8 cellular contexts compared by ENCODE assay signal in genomic region chr7:39622609-39623311, GRCh38. TPM values are rescaled to one million over a fixed set of nuclear protein-coding genes. Genes with fewer than 3 reads are reported as not detected.
A peak's percentile ranks its signal among the peaks of the same experiment; 100 is the strongest.
DNase-seq lines count a peak whose midpoint lies in the region; ATAC-seq and TF ChIP-seq lines count a peak whose summit lies in the region.

No MANE protein-coding gene starts in this region.

- peak overlapping the region; percentile 81 to 99 for H3K18ac ChIP-seq in mesenchymal stem cell (ENCODE audit: low read depth in 1 of 2, low read length in 2 of 2)

- peak overlapping the region; percentile 99 for H2AK5ac ChIP-seq in mesenchymal stem cell (ENCODE audit: low read length, severe bottlenecking)

- peak overlapping the region; percentile 91 for H3K9ac ChIP-seq in Karpas-422 (ENCODE audit: low read length)
- peak overlapping the region; percentile 99 for H3K9ac ChIP-seq in mesenchymal stem cell (ENCODE audit: low read length)

- H3K4me2 ChIP-seq in Karpas-422 (ENCODE audit: low read depth, low read length, poor library complexity, severe bottlenecking) (peak overlapping the region; percentile 92), mesenchymal stem cell (ENCODE audit: low read length, poor library complexity, severe bottlenecking) (peak overlapping the region; percentile 79)

- peaks cover 10% of the 10 kb centered on the region; the same call in 1 of the 2 replicates for H4K20me1 ChIP-seq in Karpas-422 (ENCODE audit: insufficient read depth, low read depth, low read length)

- H3K36me3 Mint-ChIP-seq in central memory CD8-positive, alpha-beta T cell (ENCODE audit: insufficient read depth), result peaks cover 5% of the 10 kb centered on the region

- H3K4me1 ChIP-seq in Karpas-422 (ENCODE audit: low read length) (peaks cover 54% of the 10 kb centered on the region), mesenchymal stem cell (ENCODE audit: control insufficient read depth, insufficient read depth, low read depth, low read length) (peaks cover 5% of the 10 kb centered on the region), aorta (ENCODE audit: control insufficient read depth in 1 of 2, insufficient read depth in 2 of 2, low read length in 2 of 2) (peaks cover 0 to 1% of the 10 kb centered on the region in 2 donors)

- H3K79me2 ChIP-seq in Karpas-422 (ENCODE audit: low read length), result peaks cover 51% of the 10 kb centered on the region

- intact Hi-C loops in aorta (cut with DNase I), result loop anchor here in 1 of 2 donors (5.0 kb wide), 2 partner anchors 40 to 110 kb away; no protein-coding TSS in a partner anchor

- DNase-seq in AG09309 (ENCODE audit: low read depth) (no peak), Karpas-422 (no peak), mesenchymal stem cell (no peak), aorta (no peak), DMS153 (lab: John Stamatoyannopoulos, UW) (no peak), occipital lobe (lab: John Stamatoyannopoulos, UW) (no peak)
- no peak for DNase-seq in central memory CD8-positive, alpha-beta T cell (ENCODE audit: low spot score in 2 of 2)

- H4K91ac ChIP-seq in mesenchymal stem cell (ENCODE audit: low read length), result peak overlapping the region; percentile 98

- H3K27me3 Mint-ChIP-seq in central memory CD8-positive, alpha-beta T cell, result no peaks in the 10 kb centered on the region

- no peaks in the 10 kb centered on the region; the same call in 1 of the 2 replicates for H3K36me3 ChIP-seq in Karpas-422 (ENCODE audit: insufficient read depth, low read length)
- H3K36me3 ChIP-seq in mesenchymal stem cell (ENCODE audit: control insufficient read depth in 1 of 2, insufficient read depth in 2 of 2, low read depth in 1 of 2, low read length in 2 of 2), result peaks cover 0 to 3% of the 10 kb centered on the region in 2 experiments
- H3K36me3 ChIP-seq in aorta (ENCODE audit: control insufficient read depth in 1 of 2, insufficient read depth in 2 of 2, low read length in 1 of 2), result no peaks in the 10 kb centered on the region

- H3K9me3 ChIP-seq in Karpas-422 (ENCODE audit: low read length), result no peaks in the 10 kb centered on the region
- no peaks in the 10 kb centered on the region for H3K9me3 ChIP-seq in mesenchymal stem cell (ENCODE audit: control insufficient read depth, low read length)
- H3K9me3 ChIP-seq in aorta (ENCODE audit: control insufficient read depth, low read length), result no peaks in the 10 kb centered on the region

- peak overlapping the region; percentile 99 for H4K8ac ChIP-seq in mesenchymal stem cell (ENCODE audit: low read length)

- peaks cover 2% of the 10 kb centered on the region for H3K79me1 ChIP-seq in mesenchymal stem cell (replicated peaks; ENCODE audit: low read length, poor library complexity, severe bottlenecking)

- peak overlapping the region in 1 of 2 experiments; percentile 87 for H3K14ac ChIP-seq in mesenchymal stem cell (ENCODE audit: low read length in 2 of 2)

- H3K9me2 ChIP-seq in Karpas-422 (replicated peaks; ENCODE audit: insufficient read depth, low read length), result no peaks in the 10 kb centered on the region

- H3K27ac ChIP-seq in Karpas-422 (ENCODE audit: low read length), result peak overlapping the region; percentile 61
- H3K27ac ChIP-seq in mesenchymal stem cell (ENCODE audit: low read length, poor library complexity, severe bottlenecking), result peak overlapping the region; percentile 97
- peak overlapping the region; percentile 34 to 61 for H3K27ac ChIP-seq in aorta (ENCODE audit: low read depth in 1 of 2, low read length in 2 of 2)

- WGBS in mesenchymal stem cell, result 7% methylated on average over 30 of the region's 32 CpGs
- WGBS in aorta, 2 donors, result 9 to 12% methylated on average over 31 to 32 of the region's 32 CpGs

- peak overlapping the region in 1 of 2 experiments; percentile 7 for H2BK12ac ChIP-seq in mesenchymal stem cell (ENCODE audit: low read length in 2 of 2)

- peak overlapping the region; percentile 52 for H3K4me3 ChIP-seq in AG09309 (ENCODE audit: control insufficient read depth, low read depth, low read length)
- peak overlapping the region; percentile 91 for H3K4me3 ChIP-seq in Karpas-422 (ENCODE audit: low read length)
- peak overlapping the region; percentile 96 to 97 for H3K4me3 ChIP-seq in mesenchymal stem cell (ENCODE audit: insufficient read depth in 1 of 2, low read depth in 1 of 2, low read length in 2 of 2)
- peak overlapping the region; percentile 72 to 93 for H3K4me3 ChIP-seq in aorta (ENCODE audit: low read length in 2 of 2)

- peaks cover 42% of the 10 kb centered on the region for H3K4me1 Mint-ChIP-seq in central memory CD8-positive, alpha-beta T cell

- peak overlapping the region; percentile 93 for H2BK15ac ChIP-seq in mesenchymal stem cell (ENCODE audit: low read depth, poor library complexity, severe bottlenecking)

- peak overlapping the region; percentile 2 to 93 for H3K23ac ChIP-seq in mesenchymal stem cell (ENCODE audit: low read length in 2 of 2)

- no peaks in the 10 kb centered on the region for H3K9me3 Mint-ChIP-seq in central memory CD8-positive, alpha-beta T cell

- peak overlapping the region; percentile 93 for H2BK120ac ChIP-seq in mesenchymal stem cell (ENCODE audit: low read depth, low read length)

- peak overlapping the region; percentile 61; the same call in 1 of the 2 replicates for H2AFZ ChIP-seq in Karpas-422 (ENCODE audit: low read length)
- H2AFZ ChIP-seq in mesenchymal stem cell (ENCODE audit: low read depth, low read length), result peak overlapping the region; percentile 77

- peak overlapping the region; percentile 96 to 100 for H3K4ac ChIP-seq in mesenchymal stem cell (ENCODE audit: low read depth in 1 of 2, low read length in 2 of 2)

- peak; percentile 10 for ATAC-seq in GM21360 (IDR thresholded peaks at IDR 0.05; ENCODE audit: unreplicated experiment)
- no peak for ATAC-seq in central memory CD8-positive, alpha-beta T cell (replicated peaks; ENCODE audit: extremely low read depth, poor library complexity, severe bottlenecking)
- no peak for ATAC-seq in aorta (ENCODE audit: low FRiP score)

- H3K27me3 ChIP-seq in Karpas-422 (ENCODE audit: low read length) (no peaks in the 10 kb centered on the region), mesenchymal stem cell (ENCODE audit: control insufficient read depth in 1 of 2, insufficient read depth in 1 of 2, low read length in 2 of 2) (no peaks in the 10 kb centered on the region), aorta (ENCODE audit: control insufficient read depth in 1 of 2, insufficient read depth in 2 of 2, low read length in 1 of 2) (no peaks in the 10 kb centered on the region)

- H3K4me3 Mint-ChIP-seq in central memory CD8-positive, alpha-beta T cell, result peak overlapping the region; percentile 98

- TF ChIP-seq CTCF in AG09309 (IDR thresholded peaks at IDR 0.05; ENCODE audit: control insufficient read depth, insufficient read depth, low read depth, low read length, missing control alignments), result no peak

- H3K27ac Mint-ChIP-seq in central memory CD8-positive, alpha-beta T cell (ENCODE audit: low read depth), result peak overlapping the region; percentile 96

- peak overlapping the region; percentile 94 for H2BK5ac ChIP-seq in mesenchymal stem cell (ENCODE audit: low read depth, low read length, poor library complexity, severe bottlenecking)

RNA-seq across cellular contexts. Expression of gene RALA, which starts 0.6 kb away (rescaled TPM):
- total RNA-seq in Karpas-422 (2014; rRNA removed; shearing (Covaris generic); ENCODE audit: low replicate concordance), result 13.8 and 14.1 TPM in 2 replicates
- polyA plus RNA-seq in mesenchymal stem cell (2013, experiment 1 of 2), result 51.2 TPM
- polyA plus RNA-seq in mesenchymal stem cell (2013, experiment 2 of 2), result 54.6 TPM
- 10 to 100 TPM; 16.4 to 22.1 TPM for total RNA-seq in aorta
- polyA plus RNA-seq in aorta, result 10 to 100 TPM in 1 of 2 donors, 1 to 10 TPM in 1; 9.6 to 27.2 TPM
- total RNA-seq in occipital lobe, result 39.3 TPM

RNA-seq across cellular contexts. Expression of gene YAE1, which starts 56.6 kb away (rescaled TPM):
- 20.9 and 25.1 TPM in 2 replicates for total RNA-seq in Karpas-422 (2014; rRNA removed; shearing (Covaris generic); ENCODE audit: low replicate concordance)
- 18.7 TPM for polyA plus RNA-seq in mesenchymal stem cell (2013, experiment 1 of 2)
- 19.6 TPM for polyA plus RNA-seq in mesenchymal stem cell (2013, experiment 2 of 2)
- 10 to 100 TPM; 14.6 to 20.8 TPM for total RNA-seq in aorta
- 10 to 100 TPM; 15.8 to 21.4 TPM for polyA plus RNA-seq in aorta
- total RNA-seq in occipital lobe, result 51.9 TPM
